In the genomic region with DNA sequence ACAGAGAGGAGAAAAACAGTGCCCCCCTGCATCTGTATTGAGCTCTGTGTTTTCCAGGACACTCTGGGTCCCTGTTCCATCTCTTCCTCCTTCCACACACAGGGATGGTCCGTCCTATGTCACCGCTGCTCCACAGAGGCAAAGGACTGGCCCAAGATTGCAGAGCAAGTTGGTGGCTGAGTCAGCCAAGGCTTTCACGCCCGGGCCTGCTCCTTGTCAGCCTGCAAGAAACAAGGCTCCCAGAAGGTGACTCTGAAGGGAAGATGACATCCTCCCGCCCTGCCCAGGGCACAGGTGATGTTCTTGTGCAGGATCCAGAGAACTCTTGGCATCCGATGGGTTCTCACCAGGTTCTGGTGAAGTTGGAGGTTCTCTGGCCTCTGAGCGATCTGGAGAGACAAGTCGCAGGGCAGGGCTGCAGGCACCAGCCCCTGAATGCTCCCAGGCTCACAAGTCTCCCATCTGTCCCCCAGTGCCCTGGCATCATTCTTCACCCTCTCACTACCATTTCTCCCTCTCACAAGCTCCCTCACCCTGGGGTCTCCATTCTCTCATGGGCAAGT, we compare ENCODE assay signal across 25 cellular contexts.
DNase-seq lines count a peak whose midpoint lies in the region; ATAC-seq and TF ChIP-seq lines count a peak whose summit lies in the region.
"Had no signal": no experiment of that assay in that cellular context is flagged by ENCODE, and none has a peak within 500 bp of the region (broad histone marks: within the 10 kb centered on the region; RNA-seq: fewer than 3 reads in every experiment).

No MANE protein-coding gene starts in this region.

- no peak for TF ChIP-seq CTCF in WTC11 (IDR thresholded peaks at IDR 0.05)
- no peak for TF ChIP-seq CTCF in Caco-2 (IDR thresholded peaks at IDR 0.05; ENCODE audit: insufficient read depth in 1 of 2, low read depth in 1 of 2, low read length in 1 of 2, severe bottlenecking in 1 of 2, unreplicated experiment in 1 of 2)

- H3K27ac ChIP-seq in CD4-positive, CD25-positive, alpha-beta regulatory T cell (ENCODE audit: insufficient read depth, low read length, poor library complexity, severe bottlenecking), result no peak overlapping the region
- H3K27ac ChIP-seq in HUES6 (ENCODE audit: low read depth, low read length), result no peak overlapping the region
- H3K27ac ChIP-seq: brain microvascular endothelial cell, gastroesophageal sphincter, hepatocyte, parathyroid adenoma, right atrium auricular region, SK-N-MC had no signal

- H3K9ac ChIP-seq in HUES6 (ENCODE audit: low read length), result peak overlapping the region; percentile 45
- H3K9ac ChIP-seq: parathyroid adenoma had no signal

- H3K9me3 Mint-ChIP-seq in CD4-positive, CD25-positive, alpha-beta regulatory T cell, result peaks cover 0 to 3% (median 0%) of the 10 kb centered on the region in 7 donors
- no peaks in the 10 kb centered on the region for H3K9me3 Mint-ChIP-seq in WTC11
- no peaks in the 10 kb centered on the region for H3K9me3 Mint-ChIP-seq in naive thymus-derived CD8-positive, alpha-beta T cell
- H3K9me3 Mint-ChIP-seq in immature natural killer cell, result peaks cover 0 to 2% (median 0%) of the 10 kb centered on the region in 6 donors
- no peaks in the 10 kb centered on the region for H3K9me3 Mint-ChIP-seq in Caco-2 (ENCODE audit: unreplicated experiment)
- H3K9me3 Mint-ChIP-seq: activated naive CD4-positive, alpha-beta T cell treated with anti-CD3 and anti-CD28 coated beads, Interleukin-2, amount 50 U/mL, for 24 hours; activated T-helper 17 cell treated with anti-CD3 and anti-CD28 coated beads, Interleukin-2, amount 50 U/mL, for 72 hours had no signal

- H3K4me3 Mint-ChIP-seq in CD4-positive, CD25-positive, alpha-beta regulatory T cell, result no peak overlapping the region
- H3K4me3 Mint-ChIP-seq in WTC11 (no peak overlapping the region), immature natural killer cell (no peak overlapping the region), Caco-2 (ENCODE audit: unreplicated experiment) (no peak overlapping the region)
- no peak overlapping the region for H3K4me3 Mint-ChIP-seq in naive thymus-derived CD8-positive, alpha-beta T cell
- H3K4me3 Mint-ChIP-seq: activated T-helper 17 cell treated with anti-CD3 and anti-CD28 coated beads, Interleukin-2, amount 50 U/mL, for 72 hours had no signal

- intact Hi-C loops in Caco-2 (cut with micrococcal nuclease; ENCODE audit: unreplicated experiment), result no loop called here

- H3K36me3 Mint-ChIP-seq in CD4-positive, CD25-positive, alpha-beta regulatory T cell, result no peaks in the 10 kb centered on the region
- H3K36me3 Mint-ChIP-seq in WTC11 (no peaks in the 10 kb centered on the region), immature natural killer cell (no peaks in the 10 kb centered on the region), Caco-2 (ENCODE audit: insufficient read depth, unreplicated experiment) (no peaks in the 10 kb centered on the region)
- H3K36me3 Mint-ChIP-seq in naive thymus-derived CD8-positive, alpha-beta T cell, result no peaks in the 10 kb centered on the region
- H3K36me3 Mint-ChIP-seq: activated naive CD4-positive, alpha-beta T cell treated with anti-CD3 and anti-CD28 coated beads, Interleukin-2, amount 50 U/mL, for 24 hours had no signal

- H3K4me3 ChIP-seq in CD4-positive, CD25-positive, alpha-beta regulatory T cell (ENCODE audit: low read depth, low read length), result no peak overlapping the region
- no peak overlapping the region for H3K4me3 ChIP-seq in HUES6 (ENCODE audit: low read depth, low read length)
- H3K4me3 ChIP-seq in Caco-2 (ENCODE audit: low read depth, low read length), result no peak overlapping the region
- H3K4me3 ChIP-seq: gastroesophageal sphincter, HAP-1, hepatocyte, right atrium auricular region, SK-N-MC had no signal

- no TSS peak for BruUV-seq in Caco-2 (replicated peaks; lab: Mats Ljungman, UMichigan)

- H3K4me1 ChIP-seq in CD4-positive, CD25-positive, alpha-beta regulatory T cell (ENCODE audit: control insufficient read depth, insufficient read depth, low read length, poor library complexity, severe bottlenecking), result no peaks in the 10 kb centered on the region
- H3K4me1 ChIP-seq in HUES6 (ENCODE audit: control insufficient read depth, insufficient read depth, low read length) (peaks cover 13% of the 10 kb centered on the region), Caco-2 (no peaks in the 10 kb centered on the region)
- H3K4me1 ChIP-seq: gastroesophageal sphincter, HAP-1, parathyroid adenoma, right atrium auricular region had no signal

- H3K36me3 ChIP-seq in CD4-positive, CD25-positive, alpha-beta regulatory T cell (ENCODE audit: control insufficient read depth, insufficient read depth, low read length), result no peaks in the 10 kb centered on the region
- no peaks in the 10 kb centered on the region for H3K36me3 ChIP-seq in HUES6 (ENCODE audit: control insufficient read depth, insufficient read depth, low read length)
- no peaks in the 10 kb centered on the region for H3K36me3 ChIP-seq in Caco-2 (ENCODE audit: control insufficient read depth, insufficient read depth, low read length)
- H3K36me3 ChIP-seq: brain microvascular endothelial cell, gastroesophageal sphincter, HAP-1, right atrium auricular region had no signal

- H3K4me1 Mint-ChIP-seq in CD4-positive, CD25-positive, alpha-beta regulatory T cell, result peaks cover 0 to 17% (median 8%) of the 10 kb centered on the region in 4 donors
- H3K4me1 Mint-ChIP-seq in WTC11, result peaks cover 28% of the 10 kb centered on the region
- H3K4me1 Mint-ChIP-seq in naive thymus-derived CD8-positive, alpha-beta T cell, result peaks cover 7 to 27% (median 8%) of the 10 kb centered on the region in 4 donors
- no peaks in the 10 kb centered on the region for H3K4me1 Mint-ChIP-seq in immature natural killer cell
- H3K4me1 Mint-ChIP-seq in Caco-2 (ENCODE audit: low read depth, unreplicated experiment), result no peaks in the 10 kb centered on the region
- H3K4me1 Mint-ChIP-seq: activated T-helper 17 cell treated with anti-CD3 and anti-CD28 coated beads, Interleukin-2, amount 50 U/mL, for 72 hours had no signal

- POLR2A ChIA-PET in WTC11 (lab: Charles Lee) (no interaction called here), Caco-2 (lab: Charles Lee) (no interaction called here)
- POLR2A ChIA-PET in naive thymus-derived CD8-positive, alpha-beta T cell (lab: Charles Lee), result no interaction called here

- CTCF ChIA-PET in WTC11 (lab: Charles Lee), result interaction anchor here (0.6 to 1.6 kb wide), 6 partner anchors 30 to 308 kb away, joined by 3 read pairs; no protein-coding TSS in a partner anchor
- CTCF ChIA-PET in Caco-2 (lab: Charles Lee), result interaction anchor here (0.7 kb wide), 1 partner anchor 14 kb away, joined by 3 read pairs; no protein-coding TSS in a partner anchor

- H3K27me3 ChIP-seq in CD4-positive, CD25-positive, alpha-beta regulatory T cell (ENCODE audit: control insufficient read depth, insufficient read depth, low read length), result peaks cover 2% of the 10 kb centered on the region
- H3K27me3 ChIP-seq in HUES6 (ENCODE audit: control insufficient read depth, insufficient read depth, low read length) (no peaks in the 10 kb centered on the region), Caco-2 (replicated peaks; ENCODE audit: control insufficient read depth, insufficient read depth, low read length) (no peaks in the 10 kb centered on the region; the same call in 1 of the 2 replicates)
- H3K27me3 ChIP-seq: right atrium auricular region had no signal

- peaks cover 9% of the 10 kb centered on the region for H3K27me3 Mint-ChIP-seq in CD4-positive, CD25-positive, alpha-beta regulatory T cell
- no peaks in the 10 kb centered on the region; the same call in 1 of the 2 replicates for H3K27me3 Mint-ChIP-seq in WTC11 (ENCODE audit: low read depth)
- H3K27me3 Mint-ChIP-seq in naive thymus-derived CD8-positive, alpha-beta T cell, result peaks cover 2 to 14% (median 4%) of the 10 kb centered on the region in 5 donors
- H3K27me3 Mint-ChIP-seq in immature natural killer cell (ENCODE audit: low read depth in 3 of 3), result peaks cover 0 to 3% (median 2%) of the 10 kb centered on the region in 3 donors
- H3K27me3 Mint-ChIP-seq in Caco-2 (ENCODE audit: insufficient read depth, unreplicated experiment), result peaks cover 12% of the 10 kb centered on the region
- H3K27me3 Mint-ChIP-seq: activated naive CD4-positive, alpha-beta T cell treated with anti-CD3 and anti-CD28 coated beads, Interleukin-2, amount 50 U/mL, for 24 hours had no signal

- H3K9me3 ChIP-seq in CD4-positive, CD25-positive, alpha-beta regulatory T cell (ENCODE audit: control insufficient read depth in 2 of 2, low read length in 2 of 2), result no peaks in the 10 kb centered on the region
- H3K9me3 ChIP-seq in HUES6 (ENCODE audit: control insufficient read depth, insufficient read depth, low read depth, low read length), result no peaks in the 10 kb centered on the region
- no peaks in the 10 kb centered on the region for H3K9me3 ChIP-seq in Caco-2
- H3K9me3 ChIP-seq: gastroesophageal sphincter, HAP-1, right atrium auricular region had no signal

- no peak for DNase-seq in CD4-positive, CD25-positive, alpha-beta regulatory T cell
- DNase-seq in WTC11 (ENCODE audit: low spot score) (no peak), immature natural killer cell (no peak), Caco-2 (no peak)
- DNase-seq in naive thymus-derived CD8-positive, alpha-beta T cell, result no peak
- DNase-seq in activated CD4-positive, alpha-beta T cell treated with anti-CD3 and anti-CD28 coated beads, Interleukin-2, amount 50 U/mL, for 1 hour, result no peak
- DNase-seq: ACHN; activated CD8-positive, alpha-beta memory T cell treated with anti-CD3 and anti-CD28 coated beads, Interleukin-2, amount 50 U/mL, for 4 hours; amniotic stem cell; brain microvascular endothelial cell; NCI-H1436 treated with DMSO at 0.1 percent for 48 hours; NCI-H446; NCI-H748 treated with DMSO at 0.1 percent for 48 hours had no signal

- H3K27ac Mint-ChIP-seq in CD4-positive, CD25-positive, alpha-beta regulatory T cell, result peak overlapping the region in 2 of 3 donors; percentile 61 to 63
- peak overlapping the region; percentile 43; the same call in 1 of the 2 replicates for H3K27ac Mint-ChIP-seq in WTC11
- peak overlapping the region in 7 of 10 donors; percentile 60 to 92 (median 75) for H3K27ac Mint-ChIP-seq in naive thymus-derived CD8-positive, alpha-beta T cell
- H3K27ac Mint-ChIP-seq in immature natural killer cell, result no peak overlapping the region
- no peak overlapping the region for H3K27ac Mint-ChIP-seq in Caco-2 (ENCODE audit: unreplicated experiment)
- H3K27ac Mint-ChIP-seq: activated naive CD4-positive, alpha-beta T cell treated with anti-CD3 and anti-CD28 coated beads, Interleukin-2, amount 50 U/mL, for 24 hours; activated T-helper 17 cell treated with anti-CD3 and anti-CD28 coated beads, Interleukin-2, amount 50 U/mL, for 72 hours; B cell had no signal

- ATAC-seq in CD4-positive, CD25-positive, alpha-beta regulatory T cell (ENCODE audit: low read depth in 2 of 2), result no peak
- ATAC-seq in WTC11, result no peak
- no peak for ATAC-seq in naive thymus-derived CD8-positive, alpha-beta T cell
- ATAC-seq: activated T-helper 17 cell treated with anti-CD3 and anti-CD28 coated beads, Interleukin-2, amount 50 U/mL, for 72 hours; gastroesophageal sphincter; HepG2; left lobe of liver had no signal

TF ChIP-seq in WTC11, 78 proteins besides CTCF, POLR2A, EP300 and RAD21:
- TF ChIP-seq ZNF317 (CRISPR knock-in tag; IDR thresholded peaks at IDR 0.05; ENCODE audit: borderline replicate concordance, low read depth), result no peak
- TF ChIP-seq ATF1 (CRISPR knock-in tag; IDR thresholded peaks at IDR 0.05), result no peak

Comparison
In these comparisons a context has a peak if more than half of its experiments do, and no peak if none do; other contexts are left out.
1. H3K27ac Mint-ChIP-seq: peak in CD4-positive, CD25-positive, alpha-beta regulatory T cell (2 of 3), WTC11 (single experiment) and naive thymus-derived CD8-positive, alpha-beta T cell (7 of 10); none in immature natural killer cell (0 of 6) and Caco-2 (single experiment).